Comparison of ENCODE assay signal across 8 cellular contexts in genomic region chr20:33733654-33734576, GRCh38. TPM values are rescaled to one million over a fixed set of nuclear protein-coding genes. Genes with fewer than 3 reads are reported as not detected.
A peak's percentile ranks its signal among the peaks of the same experiment; 100 is the strongest.
DNase-seq lines count a peak whose midpoint lies in the region; ATAC-seq, FAIRE-seq and TF ChIP-seq lines count a peak whose summit lies in the region.

No MANE protein-coding gene starts in this region.

- H3K9me3 ChIP-seq in MM.1S (replicated peaks; ENCODE audit: insufficient read depth, low read length) = 0 out of 2 replicates have a peak, but pooled peaks cover 3% of the 10 kb centered on the region
- H3K9me3 ChIP-seq in astrocyte (ENCODE audit: insufficient read depth, low read depth, low read length) = peaks cover 4% of the 10 kb centered on the region
- H3K9me3 ChIP-seq in kidney (ENCODE audit: control insufficient read depth in 1 of 2, low read length in 2 of 2) = peaks cover 0 to 19% of the 10 kb centered on the region in 2 donors
- peaks cover 4 to 9% of the 10 kb centered on the region in 2 donors for H3K9me3 ChIP-seq in stomach smooth muscle (ENCODE audit: control insufficient read depth in 2 of 2, low read length in 2 of 2)

- H3K36me3 Mint-ChIP-seq in astrocyte (ENCODE audit: low read depth, unreplicated experiment) = peaks cover 7% of the 10 kb centered on the region

- intact Hi-C loops in kidney (cut with DNase I) = no loop called here

- peaks cover 4% of the 10 kb centered on the region; the same call in 1 of the 2 replicates for H3K4me1 ChIP-seq in MM.1S (ENCODE audit: low read length)
- H3K4me1 ChIP-seq in astrocyte (ENCODE audit: insufficient read depth, low read length) = peaks cover 9% of the 10 kb centered on the region
- H3K4me1 ChIP-seq in kidney (ENCODE audit: control insufficient read depth in 1 of 2, insufficient read depth in 1 of 2, low read depth in 1 of 2, low read length in 2 of 2) = peaks cover 8 to 11% of the 10 kb centered on the region in 2 donors
- peaks cover 19% of the 10 kb centered on the region for H3K4me1 ChIP-seq in stomach smooth muscle (ENCODE audit: control insufficient read depth, insufficient read depth, low read length)

- TF ChIP-seq POLR2A in GM18505 (IDR thresholded peaks at IDR 0.05; ENCODE audit: borderline replicate concordance, extremely low read depth, insufficient read depth, insufficient read length) = no peak

- H3K4me2 ChIP-seq in MM.1S (ENCODE audit: low read depth, low read length) (peak overlapping the region; percentile 85; the same call in 1 of the 2 replicates), astrocyte (ENCODE audit: low read length) (peak overlapping the region; percentile 52)

- H3K9me2 ChIP-seq in MM.1S (replicated peaks; ENCODE audit: insufficient read depth, low read length) = no peaks in the 10 kb centered on the region

- H3K79me2 ChIP-seq in MM.1S (ENCODE audit: low read length) (peaks cover 8% of the 10 kb centered on the region), astrocyte (ENCODE audit: insufficient read depth, low read length) (peaks cover 2% of the 10 kb centered on the region)

- H3F3A ChIP-seq in MM.1S (ENCODE audit: insufficient read depth, low read length) = peaks cover 18% of the 10 kb centered on the region

- H3K4me3 ChIP-seq in MM.1S (ENCODE audit: low read length) = no peak overlapping the region
- H3K4me3 ChIP-seq in astrocyte (ENCODE audit: insufficient read depth, low read depth, low read length) = no peak overlapping the region
- peak overlapping the region in 1 of 2 donors; percentile 17 for H3K4me3 ChIP-seq in kidney (ENCODE audit: low read length in 2 of 2)
- no peak overlapping the region for H3K4me3 ChIP-seq in stomach smooth muscle (ENCODE audit: low read length in 2 of 2)

- H2AFZ ChIP-seq in MM.1S (ENCODE audit: low read length) (0 out of 2 replicates have a peak overlapping the region, but pooled peaks have one; percentile 9), astrocyte (ENCODE audit: low read depth, low read length) (no peak overlapping the region)

- TF ChIP-seq CTCF in MM.1S (IDR thresholded peaks at IDR 0.05; ENCODE audit: low read length) (no peak), astrocyte (IDR thresholded peaks at IDR 0.05; ENCODE audit: insufficient read depth, low read depth, low read length) (no peak), kidney (IDR thresholded peaks at IDR 0.05; ENCODE audit: borderline replicate concordance, extremely low read depth, insufficient read depth) (no peak)

- H3K27ac ChIP-seq in MM.1S (ENCODE audit: low read length) (peak overlapping the region; percentile 83; the same call in 1 of the 2 replicates), astrocyte (ENCODE audit: low read depth, low read length) (no peak overlapping the region), kidney (ENCODE audit: low read depth in 2 of 2, low read length in 2 of 2) (peak overlapping the region; percentile 5 to 33), stomach smooth muscle (ENCODE audit: low read length) (peak overlapping the region; percentile 18)

- FAIRE-seq in astrocyte (lab: Jason Lieb, UNC) (no peak), kidney (lab: Jason Lieb, UNC) (no peak)

- peak overlapping the region; percentile 5 for H3K4me3 Mint-ChIP-seq in astrocyte (ENCODE audit: unreplicated experiment)

- H3K9ac ChIP-seq in MM.1S (ENCODE audit: low read length) = no peak overlapping the region
- H3K9ac ChIP-seq in astrocyte (ENCODE audit: low read length) = no peak overlapping the region
- peak overlapping the region in 1 of 2 donors; percentile 22 for H3K9ac ChIP-seq in kidney (ENCODE audit: low read length in 2 of 2)
- H3K9ac ChIP-seq in stomach smooth muscle (ENCODE audit: low read length in 2 of 2) = peak overlapping the region in 1 of 2 donors; percentile 22

- H3K36me3 ChIP-seq in MM.1S (replicated peaks; ENCODE audit: insufficient read depth, low read length) (peaks cover 3% of the 10 kb centered on the region), astrocyte (ENCODE audit: insufficient read depth, low read length) (no peaks in the 10 kb centered on the region), kidney (ENCODE audit: control insufficient read depth in 1 of 2, insufficient read depth in 2 of 2, low read length in 2 of 2) (no peaks in the 10 kb centered on the region), stomach smooth muscle (ENCODE audit: control insufficient read depth in 2 of 2, insufficient read depth in 2 of 2, low read length in 2 of 2) (no peaks in the 10 kb centered on the region)

- peaks cover 2% of the 10 kb centered on the region for H3K27me3 Mint-ChIP-seq in astrocyte (ENCODE audit: low read depth, unreplicated experiment)

- ATAC-seq in GM18505 (IDR thresholded peaks at IDR 0.05; ENCODE audit: unreplicated experiment) = no peak

- H3K9me3 Mint-ChIP-seq in astrocyte (ENCODE audit: unreplicated experiment) = peaks cover 11% of the 10 kb centered on the region

- peak overlapping the region; percentile 11 for H3K27ac Mint-ChIP-seq in astrocyte (ENCODE audit: unreplicated experiment)

- H4K20me1 ChIP-seq in MM.1S (ENCODE audit: insufficient read depth, low read length) = no peaks in the 10 kb centered on the region
- H4K20me1 ChIP-seq in astrocyte (ENCODE audit: insufficient read depth, low read length) = no peaks in the 10 kb centered on the region

- peaks cover 12% of the 10 kb centered on the region for H3K4me1 Mint-ChIP-seq in astrocyte (ENCODE audit: low read depth, unreplicated experiment)

- H3K27me3 ChIP-seq in MM.1S (replicated peaks; ENCODE audit: insufficient read depth, low read length) (no peaks in the 10 kb centered on the region), astrocyte (ENCODE audit: insufficient read depth, low read length) (no peaks in the 10 kb centered on the region), stomach smooth muscle (ENCODE audit: control insufficient read depth in 1 of 2, insufficient read depth in 2 of 2, low read length in 2 of 2) (no peaks in the 10 kb centered on the region)

- DNase-seq in ELR (ENCODE audit: low read depth) = peak; percentile 79
- peak; percentile 29 for DNase-seq in MM.1S
- DNase-seq in astrocyte (ENCODE audit: low read depth) = peak; percentile 41
- DNase-seq in kidney = no peak
- DNase-seq in stimulated activated CD4-positive, alpha-beta T cell treated with anti-CD3 and anti-CD28 coated beads, Interleukin-4, amount 100 ng/mL, for 1 hour = no peak
- no peak for DNase-seq in OCI-M2 (lab: John Stamatoyannopoulos, UW; ENCODE audit: unreplicated experiment)

RNA-seq across cellular contexts. Expression of gene ZNF341, which starts 2.1 kb away (rescaled TPM):
- total RNA-seq in astrocyte = 1.9 and 2.0 TPM in 2 replicates
- 2.6 TPM for total RNA-seq in kidney
- 1.5 TPM for polyA plus RNA-seq in kidney (ENCODE audit: insufficient read depth, low read depth, low replicate concordance)

RNA-seq across cellular contexts. Expression of gene PXMP4, which starts 13.8 kb away (rescaled TPM):
- total RNA-seq in astrocyte (1.1 and 1.2 TPM in 2 replicates), kidney (11.6 TPM)
- 9.8 TPM for polyA plus RNA-seq in kidney (ENCODE audit: insufficient read depth, low read depth, low replicate concordance)

RNA-seq across cellular contexts. Expression of gene E2F1, which starts 47.7 kb away (rescaled TPM):
- total RNA-seq in astrocyte (1.6 and 2.3 TPM in 2 replicates), kidney (1.5 TPM)
- 0.90 TPM for polyA plus RNA-seq in kidney (ENCODE audit: insufficient read depth, low read depth, low replicate concordance)

RNA-seq across cellular contexts. Expression of gene NECAB3, which starts 59.7 kb away (rescaled TPM):
- total RNA-seq in astrocyte = 19.5 and 22.3 TPM in 2 replicates
- total RNA-seq in kidney = 19.7 TPM
- polyA plus RNA-seq in kidney (ENCODE audit: insufficient read depth, low read depth, low replicate concordance) = 35.6 TPM

Comparison
In these comparisons a context has a peak if more than half of its experiments do, and no peak if none do; other contexts are left out.
1. DNase-seq: peak in ELR (single experiment), MM.1S (single experiment) and astrocyte (single experiment); none in kidney (single experiment), stimulated activated CD4-positive, alpha-beta T cell treated with anti-CD3 and anti-CD28 coated beads, Interleukin-4, amount 100 ng/mL, for 1 hour (single experiment) and OCI-M2 (single experiment).